5 cellular contexts compared by ENCODE assay signal in the genomic region with DNA sequence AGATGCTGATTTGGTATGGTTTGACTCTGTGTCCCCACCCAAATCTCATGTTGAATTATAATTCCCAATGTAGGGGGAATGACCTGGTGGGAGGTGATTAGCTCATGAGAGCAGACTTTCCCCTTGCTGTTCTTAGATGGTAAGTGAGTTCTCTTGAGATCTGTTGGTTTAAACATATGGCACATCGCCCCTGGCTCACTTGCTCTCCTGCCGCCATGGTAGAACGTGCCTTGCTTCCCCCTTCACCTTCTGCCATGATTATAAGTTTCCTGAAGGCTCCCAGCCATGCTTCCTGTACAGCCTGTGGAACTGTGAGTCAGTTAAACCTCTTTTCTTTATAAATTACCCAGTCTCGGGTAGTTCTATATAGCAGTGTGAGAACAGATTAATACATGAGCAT.
DNase-seq lines count a peak whose midpoint lies in the region; ATAC-seq, FAIRE-seq and TF ChIP-seq lines count a peak whose summit lies in the region.
"Not testable (repeated sequence)": the region's sequence is repeated elsewhere in the genome, so short reads cannot be mapped to it uniquely, and the experiment has no call there.

No MANE protein-coding gene starts in this region.

- not testable (repeated sequence) for H3K27ac ChIP-seq in RWPE2 (ENCODE audit: poor library complexity, severe bottlenecking); iPS-20b (ENCODE audit: low read length); kidney (ENCODE audit: low read depth in 2 of 2, low read length in 2 of 2)

- H3K4me1 ChIP-seq in RWPE2 (ENCODE audit: insufficient read depth, poor library complexity, severe bottlenecking); iPS-20b (ENCODE audit: insufficient read depth, low read length); kidney (ENCODE audit: control insufficient read depth in 1 of 2, insufficient read depth in 1 of 2, low read depth in 1 of 2, low read length in 2 of 2): not testable (repeated sequence)

- H3K36me3 ChIP-seq in RWPE2 (ENCODE audit: low read depth); iPS-20b (ENCODE audit: insufficient read depth, low read depth, low read length); kidney (ENCODE audit: control insufficient read depth in 1 of 2, insufficient read depth in 2 of 2, low read length in 2 of 2): not testable (repeated sequence)

- intact Hi-C loops in Right ventricle myocardium inferior (cut with DNase I); kidney (cut with DNase I); posterior vena cava (cut with DNase I): not testable (repeated sequence)

- not testable (repeated sequence) for H3K9me3 ChIP-seq in RWPE2 (ENCODE audit: severe bottlenecking); kidney (ENCODE audit: control insufficient read depth in 1 of 2, low read length in 2 of 2)
- H3K9me3 ChIP-seq in iPS-20b (ENCODE audit: insufficient read depth, low read depth, low read length): peaks cover 77% of the 10 kb centered on the region

- H3K27me3 ChIP-seq in RWPE2 (ENCODE audit: insufficient read depth, poor library complexity, severe bottlenecking); iPS-20b (ENCODE audit: insufficient read depth, low read length): not testable (repeated sequence)

- DNase-seq in RWPE2 (ENCODE audit: low spot score) (peak; percentile 34), Right ventricle myocardium inferior (ENCODE audit: missing footprints) (peak; percentile 41), kidney (peak; percentile 62), posterior vena cava (ENCODE audit: low spot score) (peak; percentile 67)

- not testable (repeated sequence) for TF ChIP-seq CTCF in RWPE2 (IDR thresholded peaks at IDR 0.05; ENCODE audit: poor library complexity, severe bottlenecking); kidney (IDR thresholded peaks at IDR 0.05; ENCODE audit: borderline replicate concordance, extremely low read depth, insufficient read depth)

- H3K9ac ChIP-seq in iPS-20b (ENCODE audit: low read depth, low read length); kidney (ENCODE audit: low read length in 2 of 2): not testable (repeated sequence)

- ATAC-seq in RWPE2 (ENCODE audit: low read depth); Right ventricle myocardium inferior: not testable (repeated sequence)

- FAIRE-seq in kidney (lab: Jason Lieb, UNC): not testable (repeated sequence)

- H3K4me3 ChIP-seq in RWPE2 (ENCODE audit: severe bottlenecking); kidney (ENCODE audit: low read length in 2 of 2): not testable (repeated sequence)
- H3K4me3 ChIP-seq in iPS-20b (ENCODE audit: low read length): peak overlapping the region; percentile 20; the same call in 1 of the 2 replicates
